ENCODE assay signal across 11 cellular contexts in genomic region chr4:128570380-128570779, GRCh38.
DNase-seq lines count a peak whose midpoint lies in the region; ATAC-seq and TF ChIP-seq lines count a peak whose summit lies in the region.
"Had no signal": no experiment of that assay in that cellular context is flagged by ENCODE, and none has a peak within 500 bp of the region (broad histone marks: within the 10 kb centered on the region; RNA-seq: fewer than 3 reads in every experiment).

No MANE protein-coding gene starts in this region.

- H3K27ac Mint-ChIP-seq in CD4-positive, alpha-beta T cell: no peak overlapping the region

- H3K36me3 Mint-ChIP-seq in CD4-positive, alpha-beta T cell (ENCODE audit: low read depth): no peaks in the 10 kb centered on the region

- H3K4me1 Mint-ChIP-seq in CD4-positive, alpha-beta T cell (ENCODE audit: low read depth): no peaks in the 10 kb centered on the region
- H3K4me1 Mint-ChIP-seq: central memory CD8-positive, alpha-beta T cell had no signal

- H3K27ac ChIP-seq in left ventricle myocardium inferior (replicated peaks) (peak overlapping the region; percentile 78), thoracic aorta (peak overlapping the region in 1 of 2 donors; percentile 60)
- H3K27ac ChIP-seq in CD4-positive, alpha-beta T cell (ENCODE audit: low read depth, low read length): no peak overlapping the region
- H3K27ac ChIP-seq: neutrophil, SK-N-MC had no signal

- H3K4me3 ChIP-seq in left ventricle myocardium inferior (no peak overlapping the region), thoracic aorta (no peak overlapping the region)
- H3K4me3 ChIP-seq: SK-N-MC had no signal

- CTCF ChIA-PET in CD4-positive, alpha-beta T cell (lab: Charles Lee): no interaction called here

- peak; percentile 34 for ATAC-seq in thoracic aorta (ENCODE audit: insufficient number of reproducible peaks, low FRiP score, low read depth)
- no peak for ATAC-seq in CD4-positive, alpha-beta T cell (ENCODE audit: poor library complexity)

- no peak overlapping the region for H3K4me3 Mint-ChIP-seq in CD4-positive, alpha-beta T cell
- H3K4me3 Mint-ChIP-seq: central memory CD8-positive, alpha-beta T cell had no signal

- TF ChIP-seq CTCF in left ventricle myocardium inferior (IDR thresholded peaks at IDR 0.05; ENCODE audit: borderline replicate concordance) (no peak), thoracic aorta (IDR thresholded peaks at IDR 0.05) (no peak)
- no peak for TF ChIP-seq CTCF in CD4-positive, alpha-beta T cell (IDR thresholded peaks at IDR 0.05)

- POLR2A ChIA-PET in CD4-positive, alpha-beta T cell (lab: Charles Lee): no interaction called here

- H3K36me3 ChIP-seq in left ventricle myocardium inferior: no peaks in the 10 kb centered on the region
- H3K36me3 ChIP-seq in thoracic aorta: no peaks in the 10 kb centered on the region
- H3K36me3 ChIP-seq: neutrophil had no signal

- H3K4me1 ChIP-seq in left ventricle myocardium inferior (peaks cover 52% of the 10 kb centered on the region), thoracic aorta (ENCODE audit: control insufficient read depth in 1 of 2, low read depth in 2 of 2) (peaks cover 24 to 50% of the 10 kb centered on the region in 2 donors)

- H3K9me3 Mint-ChIP-seq in CD4-positive, alpha-beta T cell: no peaks in the 10 kb centered on the region
- H3K9me3 Mint-ChIP-seq: central memory CD8-positive, alpha-beta T cell had no signal

- H3K27me3 Mint-ChIP-seq in CD4-positive, alpha-beta T cell: peaks cover 31% of the 10 kb centered on the region
- H3K27me3 Mint-ChIP-seq: central memory CD8-positive, alpha-beta T cell had no signal

- H3K9me3 ChIP-seq in left ventricle myocardium inferior (replicated peaks) (no peaks in the 10 kb centered on the region), thoracic aorta (no peaks in the 10 kb centered on the region)
- H3K9me3 ChIP-seq in CD4-positive, alpha-beta T cell (ENCODE audit: control insufficient read depth, low read length): no peaks in the 10 kb centered on the region
- H3K9me3 ChIP-seq: neutrophil had no signal

- peak; percentile 28 for DNase-seq in HPDE6-E6E7 (ENCODE audit: extremely low spot score)
- peak; percentile 14 for DNase-seq in UCSD-AML1 (lab: John Stamatoyannopoulos, UW; ENCODE audit: unreplicated experiment)
- DNase-seq in left ventricle myocardium inferior: peak; percentile 31
- DNase-seq in thoracic aorta (ENCODE audit: low spot score): no peak
- no peak for DNase-seq in NCI-H2107 (lab: John Stamatoyannopoulos, UW)
- no peak for DNase-seq in CD4-positive, alpha-beta T cell
- no peak for DNase-seq in stimulated activated CD4-positive, alpha-beta T cell treated with anti-CD3 and anti-CD28 coated beads, Interleukin-12 subunit alpha, Interleukin-12 subunit beta, amount 100 ng/mL, for 4 hours
- no peak for DNase-seq in NCI-H510A treated with DMSO at 0.1 percent for 48 hours (lab: John Stamatoyannopoulos, UW)

- H3K27me3 ChIP-seq in left ventricle myocardium inferior (ENCODE audit: low read depth) (no peaks in the 10 kb centered on the region), thoracic aorta (replicated peaks; ENCODE audit: insufficient read depth) (no peaks in the 10 kb centered on the region)
- H3K27me3 ChIP-seq in CD4-positive, alpha-beta T cell (ENCODE audit: control insufficient read depth, insufficient read depth, low read length): no peaks in the 10 kb centered on the region
- H3K27me3 ChIP-seq: neutrophil had no signal

- intact Hi-C loops in left ventricle myocardium inferior (cut with micrococcal nuclease): no loop called here
- intact Hi-C loops in CD4-positive, alpha-beta T cell (cut with DNase I, micrococcal nuclease): loop anchor here (5.0 to 10.0 kb wide), 4 partner anchors 234 to 376 kb away; partner anchors contain the start of gene JADE1 (in 1 of the 2)

Comparison
In these comparisons a context has a peak if more than half of its experiments do, and no peak if none do; other contexts are left out.
1. DNase-seq: peak in HPDE6-E6E7 (single experiment), UCSD-AML1 (single experiment) and left ventricle myocardium inferior (single experiment); none in thoracic aorta (single experiment), NCI-H2107 (single experiment), CD4-positive, alpha-beta T cell (0 of 10), stimulated activated CD4-positive, alpha-beta T cell treated with anti-CD3 and anti-CD28 coated beads, Interleukin-12 subunit alpha, Interleukin-12 subunit beta, amount 100 ng/mL, for 4 hours (single experiment) and NCI-H510A treated with DMSO at 0.1 percent for 48 hours (single experiment).